In the genomic region with DNA sequence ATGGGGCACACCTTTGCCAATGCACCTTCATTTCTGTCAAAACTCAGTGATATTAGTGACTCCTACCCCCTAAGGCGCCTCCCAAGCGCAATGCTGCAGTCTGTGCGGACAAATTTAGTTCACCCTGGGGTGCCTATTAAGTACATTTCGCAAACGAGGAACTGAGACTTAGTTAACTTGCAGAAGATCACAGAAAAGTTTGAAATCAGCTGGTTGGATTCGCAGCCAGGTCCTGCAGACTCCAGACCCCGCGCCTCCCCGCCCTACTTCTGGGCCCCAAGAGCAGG, we compare ENCODE assay signal across 8 cellular contexts. TPM values are rescaled to one million over a fixed set of nuclear protein-coding genes. Genes with fewer than 3 reads are reported as not detected.
DNase-seq lines count a peak whose midpoint lies in the region; ATAC-seq and TF ChIP-seq lines count a peak whose summit lies in the region.

No MANE protein-coding gene starts in this region.

- H3K4me1 Mint-ChIP-seq in activated CD4-positive, alpha-beta T cell treated with anti-CD3 and anti-CD28 coated beads for 36 hours = peaks cover 50% of the 10 kb centered on the region
- peaks cover 38% of the 10 kb centered on the region for H3K4me1 Mint-ChIP-seq in neural crest cell

- peaks cover 13% of the 10 kb centered on the region for H3K4me1 ChIP-seq in NT2/D1 (ENCODE audit: insufficient read depth, insufficient read length)
- H3K4me1 ChIP-seq in duodenal mucosa (ENCODE audit: control insufficient read depth in 1 of 2, insufficient read depth in 2 of 2, low read length in 2 of 2) = peaks cover 12 to 43% of the 10 kb centered on the region in 2 donors

- peak overlapping the region; percentile 88 for H3K4me3 Mint-ChIP-seq in activated CD4-positive, alpha-beta T cell treated with anti-CD3 and anti-CD28 coated beads for 36 hours
- H3K4me3 Mint-ChIP-seq in neural crest cell = peak overlapping the region; percentile 92

- peak overlapping the region; percentile 79 for H3K4me3 ChIP-seq in NT2/D1 (ENCODE audit: insufficient read length, low read depth)
- H3K4me3 ChIP-seq in duodenal mucosa (ENCODE audit: low read depth in 1 of 2, low read length in 2 of 2) = peak overlapping the region; percentile 78 to 80

- no peaks in the 10 kb centered on the region for H3K27me3 Mint-ChIP-seq in activated CD4-positive, alpha-beta T cell treated with anti-CD3 and anti-CD28 coated beads for 36 hours
- H3K27me3 Mint-ChIP-seq in neural crest cell (ENCODE audit: low read depth) = no peaks in the 10 kb centered on the region

- TF ChIP-seq CTCF in neural crest cell (conservative IDR thresholded peaks at IDR 0.05) = no peak

- no peaks in the 10 kb centered on the region for H3K27me3 ChIP-seq in NT2/D1 (ENCODE audit: insufficient read depth, insufficient read length)
- no peaks in the 10 kb centered on the region for H3K27me3 ChIP-seq in duodenal mucosa (ENCODE audit: control insufficient read depth in 1 of 2, insufficient read depth in 2 of 2, low read length in 2 of 2)

- CTCF ChIA-PET in activated CD4-positive, alpha-beta T cell treated with anti-CD3 and anti-CD28 coated beads for 36 hours (lab: Charles Lee) = interaction anchor here (0.6 to 4.0 kb wide), 14 partner anchors 9 to 539 kb away, joined by 3 to 38 read pairs (median 4); a partner anchor contains a TSS

- intact Hi-C loops in activated CD4-positive, alpha-beta T cell treated with anti-CD3 and anti-CD28 coated beads for 36 hours (cut with DNase I, micrococcal nuclease) = loop anchor here (1.0 to 5.0 kb wide), 8 partner anchors 22 to 537 kb away; a partner anchor contains a TSS

- peak overlapping the region; percentile 94 for H3K9ac ChIP-seq in NT2/D1 (ENCODE audit: insufficient read length, low read depth)
- peak overlapping the region; percentile 84 to 94 for H3K9ac ChIP-seq in duodenal mucosa (ENCODE audit: low read depth in 1 of 2, low read length in 2 of 2)

- POLR2A ChIA-PET in activated CD4-positive, alpha-beta T cell treated with anti-CD3 and anti-CD28 coated beads for 36 hours (lab: Charles Lee) = interaction anchor here (0.7 to 2.2 kb wide), 4 partner anchors 12 to 357 kb away, joined by 3 to 10 read pairs (median 5); a partner anchor contains a TSS

- peak overlapping the region; percentile 96 for H3K27ac Mint-ChIP-seq in activated CD4-positive, alpha-beta T cell treated with anti-CD3 and anti-CD28 coated beads for 36 hours
- H3K27ac Mint-ChIP-seq in neural crest cell (ENCODE audit: unreplicated experiment) = peak overlapping the region; percentile 2

- H3K9me3 ChIP-seq in NT2/D1 (ENCODE audit: insufficient read depth, low read length) (no peaks in the 10 kb centered on the region), duodenal mucosa (ENCODE audit: control insufficient read depth in 1 of 2, low read length in 2 of 2) (no peaks in the 10 kb centered on the region)

- peaks cover 42% of the 10 kb centered on the region for H3K36me3 ChIP-seq in NT2/D1 (ENCODE audit: insufficient read depth, insufficient read length, low read length)
- H3K36me3 ChIP-seq in duodenal mucosa (ENCODE audit: control insufficient read depth in 1 of 2, insufficient read depth in 2 of 2, low read length in 2 of 2) = peaks cover 17 to 39% of the 10 kb centered on the region in 2 donors

- no peak for ATAC-seq in activated CD4-positive, alpha-beta T cell treated with anti-CD3 and anti-CD28 coated beads for 36 hours
- no peak for ATAC-seq in HG03432 (IDR thresholded peaks at IDR 0.05; ENCODE audit: unreplicated experiment)

- DNase-seq in activated CD4-positive, alpha-beta T cell treated with anti-CD3 and anti-CD28 coated beads for 36 hours = peak; percentile 36
- DNase-seq in activated CD4-positive, alpha-beta T cell treated with anti-CD3 and anti-CD28 coated beads for 48 hours = no peak
- DNase-seq in NT2/D1 (ENCODE audit: low read depth, low spot score) = no peak
- DNase-seq in neural crest cell (ENCODE audit: low read depth, low spot score) = no peak
- no peak for DNase-seq in glomerular visceral epithelial cell (ENCODE audit: extremely low spot score)
- DNase-seq in NCI-H526 treated with DMSO at 0.1 percent for 48 hours (lab: John Stamatoyannopoulos, UW) = no peak

- peaks cover 48% of the 10 kb centered on the region for H3K36me3 Mint-ChIP-seq in activated CD4-positive, alpha-beta T cell treated with anti-CD3 and anti-CD28 coated beads for 36 hours (ENCODE audit: low read depth)
- H3K36me3 Mint-ChIP-seq in neural crest cell (ENCODE audit: low read depth) = peaks cover 20% of the 10 kb centered on the region

- peak overlapping the region; percentile 91 for H3K27ac ChIP-seq in duodenal mucosa (ENCODE audit: low read depth, low read length)

- no peaks in the 10 kb centered on the region for H3K9me3 Mint-ChIP-seq in activated CD4-positive, alpha-beta T cell treated with anti-CD3 and anti-CD28 coated beads for 36 hours (ENCODE audit: low read depth)
- no peaks in the 10 kb centered on the region for H3K9me3 Mint-ChIP-seq in neural crest cell

RNA-seq across cellular contexts. Expression of a gene that starts 0.6 kb away (rescaled TPM):
- total RNA-seq in activated CD4-positive, alpha-beta T cell treated with anti-CD3 and anti-CD28 coated beads for 36 hours = 10 to 100 TPM; 32.6 to 40.5 TPM
- 70.4 and 75.5 TPM in 2 replicates for total RNA-seq in neural crest cell

RNA-seq across cellular contexts. Expression of a gene that starts 22.0 kb away (rescaled TPM):
- total RNA-seq in activated CD4-positive, alpha-beta T cell treated with anti-CD3 and anti-CD28 coated beads for 36 hours = 10 to 100 TPM; 10.8 to 12.1 TPM
- total RNA-seq in neural crest cell = 0.12 TPM in 1 of 2 replicates, not detected in the other

RNA-seq across cellular contexts. Expression of a gene that starts 41.4 kb away (rescaled TPM):
- 10 to 100 TPM; 11.8 to 12.0 TPM for total RNA-seq in activated CD4-positive, alpha-beta T cell treated with anti-CD3 and anti-CD28 coated beads for 36 hours
- 14.5 and 15.2 TPM in 2 replicates for total RNA-seq in neural crest cell

Comparison
In these comparisons a context has a peak if more than half of its experiments do, and no peak if none do; other contexts are left out.
1. RNA of a gene that starts 22.0 kb away (total RNA-seq): 10.8 to 12.1 TPM in activated CD4-positive, alpha-beta T cell treated with anti-CD3 and anti-CD28 coated beads for 36 hours; 0.12 TPM in neural crest cell; every median in the first group is over 10 times any median in the second.